In genomic region chr1:220800262-220800661, GRCh38 we compare ENCODE assay signal across 10 cellular contexts.
"Had no signal": no experiment of that assay in that cellular context is flagged by ENCODE, and none has a peak within 500 bp of the region (broad histone marks: within the 10 kb centered on the region; RNA-seq: fewer than 3 reads in every experiment).

No MANE protein-coding gene starts in this region.

- H3K4me3 ChIP-seq: GM23248, HAP-1 had no signal

- H3K9me3 Mint-ChIP-seq: HFFc6, IgD-negative memory B cell had no signal

- H3K27ac ChIP-seq: GM23248, HL-60 had no signal

- H3K27me3 Mint-ChIP-seq: IgD-negative memory B cell had no signal

- H2AFZ ChIP-seq: GM23248 had no signal

- H3K4me3 Mint-ChIP-seq: HFFc6, IgD-negative memory B cell had no signal

- ATAC-seq: HCT116, HepG2 had no signal

- DNase-seq: GM23248, GOT3, H7, HFFc6, KBM-7 had no signal

- H3K4me1 Mint-ChIP-seq: IgD-negative memory B cell had no signal

- H3K4me1 ChIP-seq: HAP-1 had no signal

- H3K9ac ChIP-seq: GM23248 had no signal

- H3K9me3 ChIP-seq: HAP-1 had no signal

- H3K27ac Mint-ChIP-seq: HFFc6, IgD-negative memory B cell had no signal
